In genomic region chr7:122046402-122046801, GRCh38 we compare ENCODE assay signal across 25 cellular contexts.
"Had no signal": no experiment of that assay in that cellular context is flagged by ENCODE, and none has a peak within 500 bp of the region (broad histone marks: within the 10 kb centered on the region; RNA-seq: fewer than 3 reads in every experiment).

No MANE protein-coding gene starts in this region.

- H3K27ac ChIP-seq: gastroesophageal sphincter, heart left ventricle, hepatocyte, left lung, ovary, psoas muscle, skin epidermis, spleen, testis, tibial artery had no signal

- H3K36me3 ChIP-seq: gastroesophageal sphincter, heart left ventricle, left lung, ovary, spleen, tibial artery had no signal

- H3K9me3 ChIP-seq: gastroesophageal sphincter, heart left ventricle, left lung, ovary, psoas muscle, spleen, testis, tibial artery had no signal

- H3K27me3 ChIP-seq: gastroesophageal sphincter, heart left ventricle, hepatocyte, left lung, ovary, spleen, testis, tibial artery had no signal

- DNase-seq: cortex of kidney; effector memory CD8-positive, alpha-beta T cell; foreskin fibroblast; heart left ventricle; left cardiac atrium; left lung; natural killer cell; occipital lobe; ovary; posterior cingulate gyrus; psoas muscle; right cardiac atrium; spleen; stimulated activated CD4-positive, alpha-beta T cell treated with anti-CD3 and anti-CD28 coated beads, Interleukin-4, amount 100 ng/mL, for 4 hours; stimulated activated naive CD8-positive, alpha-beta T cell treated with anti-CD3 and anti-CD28 coated beads, Interleukin-15, Interleukin-2, amounts not matched to agents 100 U/mL and 50 U/mL, for 24 hours; substantia nigra; testis; tibial artery had no signal

- FAIRE-seq: endometrium, islet of Langerhans had no signal

- H3K79me2 ChIP-seq: hepatocyte had no signal

- H3K4me3 ChIP-seq: gastroesophageal sphincter, heart left ventricle, hepatocyte, left lung, ovary, psoas muscle, skin epidermis, spleen, testis, tibial artery had no signal

- H2AFZ ChIP-seq: hepatocyte had no signal

- H3K4me1 ChIP-seq: gastroesophageal sphincter, heart left ventricle, left lung, psoas muscle, spleen, testis, tibial artery had no signal

- ATAC-seq: effector memory CD8-positive, alpha-beta T cell; esophagus mucosa; gastroesophageal sphincter; heart left ventricle; left cardiac atrium; left lung; natural killer cell; psoas muscle; right cardiac atrium; stimulated activated memory B cell treated with anti-CD40 and anti-IgM and Interleukin-4, amounts not matched to agents 10 μg/mL and 1 μg/mL and 100 μg/mL, for 72 hours; stimulated activated naive CD8-positive, alpha-beta T cell treated with anti-CD3 and anti-CD28 coated beads, Interleukin-15, Interleukin-2, amounts not matched to agents 100 U/mL and 50 U/mL, for 24 hours had no signal

- H3K4me2 ChIP-seq: hepatocyte had no signal
